ENCODE assay signal across 16 cellular contexts in genomic region chr3:46429250-46429649, GRCh38. TPM values are rescaled to one million over a fixed set of nuclear protein-coding genes. Genes with fewer than 3 reads are reported as not detected.
"Had no signal": no experiment of that assay in that cellular context is flagged by ENCODE, and none has a peak within 500 bp of the region (broad histone marks: within the 10 kb centered on the region; RNA-seq: fewer than 3 reads in every experiment).

No MANE protein-coding gene starts in this region.

- H3K27ac ChIP-seq: testis had no signal

- FAIRE-seq: colon had no signal

- H3K27me3 ChIP-seq: testis had no signal

- H3K4me1 Mint-ChIP-seq: activated B cell treated with CpG ODN at 0.5 μM for 24 hours; activated T-helper 17 cell treated with anti-CD3 and anti-CD28 coated beads, Interleukin-2, amount 50 U/mL, for 72 hours had no signal

- H3K4me3 ChIP-seq: testis had no signal

- H3K27ac Mint-ChIP-seq: activated B cell treated with CpG ODN at 0.5 μM for 24 hours; activated CD4-positive, alpha-beta T cell treated with anti-CD3 and anti-CD28 coated beads, Interleukin-2, amount 10 ng/mL, durations not matched to agents 24 days and 14 days; activated naive CD4-positive, alpha-beta T cell treated with anti-CD3 and anti-CD28 coated beads for 36 hours; activated T-helper 17 cell treated with anti-CD3 and anti-CD28 coated beads, Interleukin-2, amount 50 U/mL, for 72 hours; nephron progenitor cell; T-helper 17 cell had no signal

- H3K9me3 Mint-ChIP-seq: activated CD4-positive, alpha-beta T cell treated with anti-CD3 and anti-CD28 coated beads, Interleukin-2, amount 10 ng/mL, durations not matched to agents 24 days and 14 days had no signal

- ATAC-seq: activated T-helper 17 cell treated with anti-CD3 and anti-CD28 coated beads, Interleukin-2, amount 50 U/mL, for 72 hours; stimulated activated naive CD8-positive, alpha-beta T cell treated with anti-CD3 and anti-CD28 coated beads, Interleukin-15, Interleukin-2, amounts not matched to agents 100 U/mL and 50 U/mL, for 24 hours; T-helper 17 cell had no signal

- H3K4me3 Mint-ChIP-seq: activated B cell treated with CpG ODN at 0.5 μM for 24 hours; activated CD4-positive, alpha-beta T cell treated with anti-CD3 and anti-CD28 coated beads, Interleukin-2, amount 10 ng/mL, durations not matched to agents 24 days and 14 days; activated naive CD4-positive, alpha-beta T cell treated with anti-CD3 and anti-CD28 coated beads for 36 hours; activated T-helper 17 cell treated with anti-CD3 and anti-CD28 coated beads, Interleukin-2, amount 50 U/mL, for 72 hours; nephron progenitor cell; T-helper 17 cell had no signal

- H3K9me3 ChIP-seq: testis had no signal

- DNase-seq: activated B cell treated with CpG ODN at 0.5 μM for 24 hours; activated CD4-positive, alpha-beta T cell treated with anti-CD3 and anti-CD28 coated beads, Interleukin-2, amount 10 ng/mL, durations not matched to agents 24 days and 14 days; activated CD8-positive, alpha-beta memory T cell treated with anti-CD3 and anti-CD28 coated beads for 24 hours; activated naive CD4-positive, alpha-beta T cell treated with anti-CD3 and anti-CD28 coated beads for 36 hours; hypothalamus; nephron progenitor cell; stimulated activated CD4-positive, alpha-beta T cell treated with anti-CD3 and anti-CD28 coated beads, Interleukin-4, amount 100 ng/mL, for 1 hour; stimulated activated CD8-positive, alpha-beta memory T cell treated with anti-CD3 and anti-CD28 coated beads, Interleukin-4, amount 100 ng/mL, for 48 hours; stimulated activated naive CD8-positive, alpha-beta T cell treated with anti-CD3 and anti-CD28 coated beads, Interleukin-15, Interleukin-2, amounts not matched to agents 100 U/mL and 50 U/mL, for 24 hours; T-helper 17 cell; testis had no signal

- H3K4me1 ChIP-seq: testis had no signal

- H3K27me3 Mint-ChIP-seq: activated B cell treated with CpG ODN at 0.5 μM for 24 hours; activated T-helper 17 cell treated with anti-CD3 and anti-CD28 coated beads, Interleukin-2, amount 50 U/mL, for 72 hours; T-helper 17 cell had no signal

RNA-seq across cellular contexts. Expression of gene CCRL2, which starts 22.2 kb away (rescaled TPM):
- total RNA-seq: osteocyte had no signal

RNA-seq across cellular contexts. Expression of gene LTF, which starts 35.5 kb away (rescaled TPM):
- total RNA-seq: activated B cell treated with CpG ODN at 0.5 μM for 24 hours; activated CD4-positive, alpha-beta T cell treated with anti-CD3 and anti-CD28 coated beads, Interleukin-2, amount 10 ng/mL, durations not matched to agents 24 days and 14 days; activated naive CD4-positive, alpha-beta T cell treated with anti-CD3 and anti-CD28 coated beads for 36 hours; activated T-helper 17 cell treated with anti-CD3 and anti-CD28 coated beads, Interleukin-2, amount 50 U/mL, for 72 hours; osteocyte; pulmonary artery endothelial cell; T-helper 17 cell had no signal

RNA-seq across cellular contexts. Expression of gene CCR5, which starts 58.5 kb away (rescaled TPM):
- total RNA-seq: activated naive CD4-positive, alpha-beta T cell treated with anti-CD3 and anti-CD28 coated beads for 36 hours; lung microvascular endothelial cell; osteocyte; pulmonary artery endothelial cell had no signal
